Comparison of ENCODE assay signal across 23 cellular contexts in the genomic region with DNA sequence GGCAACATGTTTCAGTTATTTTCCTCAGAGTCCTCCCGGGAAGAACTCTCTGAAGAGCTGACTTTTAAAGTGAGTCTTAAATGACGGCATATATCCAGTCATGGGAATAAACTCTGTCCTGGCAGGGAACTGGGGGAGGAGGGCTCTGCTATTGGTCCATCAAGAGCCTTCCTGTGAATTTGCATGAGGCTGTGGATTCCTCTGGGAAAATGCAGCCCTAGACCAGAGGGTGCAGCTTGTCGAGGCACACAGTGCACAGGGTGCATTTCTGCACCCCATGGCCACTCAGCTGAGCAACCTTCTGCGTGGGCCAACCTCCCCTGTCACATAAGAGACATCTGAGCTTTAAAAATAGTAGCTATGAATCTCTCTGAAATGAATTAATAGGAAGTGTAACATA.
"Had no signal": no experiment of that assay in that cellular context is flagged by ENCODE, and none has a peak within 500 bp of the region (broad histone marks: within the 10 kb centered on the region; RNA-seq: fewer than 3 reads in every experiment).

No MANE protein-coding gene starts in this region.

- H3K36me3 Mint-ChIP-seq: activated naive CD8-positive, alpha-beta T cell; mesothelial cell of epicardium; natural killer cell; type B pancreatic cell had no signal

- H3K4me3 Mint-ChIP-seq: activated B cell treated with CpG ODN at 0.5 μM for 24 hours; activated naive CD8-positive, alpha-beta T cell; activated T-cell treated with anti-CD3 and anti-CD28 coated beads, Interleukin-2, amount 50 U/mL, for 4 hours; mesothelial cell of epicardium; natural killer cell; type B pancreatic cell had no signal

- H3K9me3 ChIP-seq: adrenal gland, breast epithelium, colonic mucosa, esophagus squamous epithelium, spleen, thoracic aorta had no signal

- H3K27me3 Mint-ChIP-seq: activated B cell treated with CpG ODN at 0.5 μM for 24 hours; activated naive CD8-positive, alpha-beta T cell; type B pancreatic cell had no signal

- DNase-seq: activated B cell treated with CpG ODN at 0.5 μM for 24 hours; activated CD4-positive, alpha-beta T cell treated with anti-CD3 and anti-CD28 coated beads for 4 hours; activated CD4-positive, alpha-beta T cell treated with anti-CD3 and anti-CD28 coated beads, Interleukin-2, amount 50 U/mL, for 48 hours; activated CD8-positive, alpha-beta memory T cell treated with anti-CD3 and anti-CD28 coated beads, Interleukin-2, amount 50 U/mL, for 48 hours; activated naive CD4-positive, alpha-beta T cell; activated T-cell treated with anti-CD3 and anti-CD28 coated beads, Interleukin-2, amount 50 U/mL, for 4 hours; adrenal gland; colonic mucosa; dorsolateral prefrontal cortex; esophagus squamous epithelium; left ventricle myocardium inferior; natural killer cell; spleen; stimulated activated CD4-positive, alpha-beta T cell treated with anti-CD3 and anti-CD28 coated beads, Interleukin-4, amount 100 ng/mL, for 1 hour; stimulated activated naive CD4-positive, alpha-beta T cell treated with Interleukin-2 at 50 U/mL for 16 hours; T-helper 9 cell had no signal

- H3K27ac ChIP-seq: adrenal gland, breast epithelium, colonic mucosa, dorsolateral prefrontal cortex, esophagus squamous epithelium, left ventricle myocardium inferior, spleen, thoracic aorta had no signal

- H3K4me3 ChIP-seq: adrenal gland, breast epithelium, colonic mucosa, dorsolateral prefrontal cortex, esophagus squamous epithelium, left ventricle myocardium inferior, spleen, thoracic aorta had no signal

- H3K36me3 ChIP-seq: adrenal gland, breast epithelium, colonic mucosa, esophagus squamous epithelium, left ventricle myocardium inferior, spleen, thoracic aorta had no signal

- H3K27ac Mint-ChIP-seq: activated B cell treated with CpG ODN at 0.5 μM for 24 hours; activated naive CD8-positive, alpha-beta T cell; activated T-helper 2 cell treated with anti-CD3 and anti-CD28 coated beads, Interferon-gamma antibody, Interleukin-2, Interleukin-4, amounts not matched to agents 10 μg/mL and 5 μg/mL and 100 μg/mL, durations not matched to agents 14 hours and 24 hours and 36 hours; mesothelial cell of epicardium; natural killer cell; progenitor cell of endocrine pancreas; type B pancreatic cell had no signal

- H3K9me3 Mint-ChIP-seq: activated B cell treated with CpG ODN at 0.5 μM for 24 hours, type B pancreatic cell had no signal

- H3K4me1 ChIP-seq: adrenal gland, breast epithelium, colonic mucosa, esophagus squamous epithelium, left ventricle myocardium inferior, spleen had no signal

- H3K27me3 ChIP-seq: adrenal gland, breast epithelium, colonic mucosa, dorsolateral prefrontal cortex, esophagus squamous epithelium, spleen had no signal

- H3K4me1 Mint-ChIP-seq: activated B cell treated with CpG ODN at 0.5 μM for 24 hours, natural killer cell had no signal
